In genomic region chrX:103376979-103377324, GRCh38 we compare ENCODE assay signal across 8 cellular contexts. TPM values are rescaled to one million over a fixed set of nuclear protein-coding genes. Genes with fewer than 3 reads are reported as not detected.
A peak's percentile ranks its signal among the peaks of the same experiment; 100 is the strongest.
DNase-seq lines count a peak whose midpoint lies in the region; ATAC-seq and TF ChIP-seq lines count a peak whose summit lies in the region.

No MANE protein-coding gene starts in this region.

- H3K27ac Mint-ChIP-seq in T-helper 2 cell treated with Interferon-gamma antibody and Interleukin-4, amounts not matched to agents 5 μg/mL and 100 μg/mL, for 36 hours, result no peak overlapping the region
- H3K27ac Mint-ChIP-seq in neural crest cell (ENCODE audit: unreplicated experiment), result peak overlapping the region; percentile 94

- peaks cover 6% of the 10 kb centered on the region for H3K27me3 Mint-ChIP-seq in T-helper 2 cell treated with Interferon-gamma antibody and Interleukin-4, amounts not matched to agents 5 μg/mL and 100 μg/mL, for 36 hours (ENCODE audit: low read depth)
- no peaks in the 10 kb centered on the region for H3K27me3 Mint-ChIP-seq in neural crest cell (ENCODE audit: low read depth)

- peaks cover 4% of the 10 kb centered on the region for H3K4me1 Mint-ChIP-seq in T-helper 2 cell treated with Interferon-gamma antibody and Interleukin-4, amounts not matched to agents 5 μg/mL and 100 μg/mL, for 36 hours (ENCODE audit: low read depth)
- peaks cover 18% of the 10 kb centered on the region for H3K4me1 Mint-ChIP-seq in neural crest cell

- intact Hi-C loops in esophagus squamous epithelium (cut with DNase I), result no loop called here

- H3K4me3 Mint-ChIP-seq in T-helper 2 cell treated with Interferon-gamma antibody and Interleukin-4, amounts not matched to agents 5 μg/mL and 100 μg/mL, for 36 hours, result peak overlapping the region; percentile 68
- H3K4me3 Mint-ChIP-seq in neural crest cell, result peak overlapping the region; percentile 96

- no peaks in the 10 kb centered on the region for H3K9me3 Mint-ChIP-seq in T-helper 2 cell treated with Interferon-gamma antibody and Interleukin-4, amounts not matched to agents 5 μg/mL and 100 μg/mL, for 36 hours
- H3K9me3 Mint-ChIP-seq in neural crest cell, result peaks cover 5% of the 10 kb centered on the region

- peak overlapping the region; percentile 64 to 80 (median 71) for H3K4me3 ChIP-seq in esophagus squamous epithelium

- DNase-seq in stimulated activated CD4-positive, alpha-beta T cell treated with anti-CD3 and anti-CD28 coated beads, Interleukin-15, amount 100 ng/mL, for 24 hours, result peak; percentile 22
- no peak for DNase-seq in stimulated activated CD4-positive, alpha-beta T cell treated with anti-CD3 and anti-CD28 coated beads, Interleukin-2, amount 100 ng/mL, for 24 hours
- DNase-seq in T-helper 2 cell treated with Interferon-gamma antibody and Interleukin-4, amounts not matched to agents 5 μg/mL and 100 μg/mL, for 36 hours (ENCODE audit: low spot score), result no peak
- DNase-seq in esophagus squamous epithelium (lab: John Stamatoyannopoulos, UW), result no peak
- DNase-seq in neural crest cell (ENCODE audit: low read depth, low spot score), result peak; percentile 25
- no peak for DNase-seq in NCI-H187 treated with DMSO at 0.1 percent for 48 hours (lab: John Stamatoyannopoulos, UW)
- DNase-seq in kidney tubule cell (ENCODE audit: low spot score), result no peak

- H3K4me1 ChIP-seq in esophagus squamous epithelium, result no peaks in the 10 kb centered on the region

- TF ChIP-seq POLR2A in esophagus squamous epithelium (IDR thresholded peaks at IDR 0.05), result no peak

- TF ChIP-seq CTCF in esophagus squamous epithelium (IDR thresholded peaks at IDR 0.05) (no peak), neural crest cell (conservative IDR thresholded peaks at IDR 0.05) (no peak)

- no peak for ATAC-seq in HG02884 (IDR thresholded peaks at IDR 0.05; ENCODE audit: unreplicated experiment)

- H3K27ac ChIP-seq in esophagus squamous epithelium, result peak overlapping the region; percentile 82 to 87 (median 84)

- H3K36me3 Mint-ChIP-seq in T-helper 2 cell treated with Interferon-gamma antibody and Interleukin-4, amounts not matched to agents 5 μg/mL and 100 μg/mL, for 36 hours (ENCODE audit: low read depth), result no peaks in the 10 kb centered on the region
- peaks cover 14% of the 10 kb centered on the region for H3K36me3 Mint-ChIP-seq in neural crest cell (ENCODE audit: low read depth)

- no peaks in the 10 kb centered on the region for H3K9me3 ChIP-seq in esophagus squamous epithelium

- 0 to 47% methylated on average over 4 to 9 of the region's 19 CpGs for WGBS in esophagus squamous epithelium, 2 donors

- H3K36me3 ChIP-seq in esophagus squamous epithelium, result no peaks in the 10 kb centered on the region

- H3K27me3 ChIP-seq in esophagus squamous epithelium, result no peaks in the 10 kb centered on the region

RNA-seq across cellular contexts. Expression of gene BEX3, which starts 0.6 kb away (rescaled TPM):
- total RNA-seq in esophagus squamous epithelium, result 100 to 1,000 TPM in 1 of 4 donors, 10 to 100 TPM in 3; 32.7 to 104 (median 44.7) TPM
- 310 and 334 TPM in 2 replicates for total RNA-seq in neural crest cell

RNA-seq across cellular contexts. Expression of gene TCEAL9, which starts 20.6 kb away (rescaled TPM):
- total RNA-seq in esophagus squamous epithelium (10 to 100 TPM; 23.0 to 65.5 (median 35.7) TPM), neural crest cell (42.8 and 46.4 TPM in 2 replicates)

RNA-seq across cellular contexts. Expression of gene TCEAL7, which starts 46.9 kb away (rescaled TPM):
- total RNA-seq in esophagus squamous epithelium (1 to 10 TPM in 2 of 4 donors, not detected in 2; 1.3 to 6.3 TPM), neural crest cell (15.3 and 18.9 TPM in 2 replicates)

Comparison
In these comparisons a context has a peak if more than half of its experiments do, and no peak if none do; other contexts are left out.
1. DNase-seq: peak in stimulated activated CD4-positive, alpha-beta T cell treated with anti-CD3 and anti-CD28 coated beads, Interleukin-15, amount 100 ng/mL, for 24 hours (single experiment) and neural crest cell (single experiment); none in stimulated activated CD4-positive, alpha-beta T cell treated with anti-CD3 and anti-CD28 coated beads, Interleukin-2, amount 100 ng/mL, for 24 hours (0 of 2), T-helper 2 cell treated with Interferon-gamma antibody and Interleukin-4, amounts not matched to agents 5 μg/mL and 100 μg/mL, for 36 hours (single experiment), esophagus squamous epithelium (single experiment), NCI-H187 treated with DMSO at 0.1 percent for 48 hours (single experiment) and kidney tubule cell (single experiment).